Comparison of ENCODE assay signal across 9 cellular contexts in the genomic region with DNA sequence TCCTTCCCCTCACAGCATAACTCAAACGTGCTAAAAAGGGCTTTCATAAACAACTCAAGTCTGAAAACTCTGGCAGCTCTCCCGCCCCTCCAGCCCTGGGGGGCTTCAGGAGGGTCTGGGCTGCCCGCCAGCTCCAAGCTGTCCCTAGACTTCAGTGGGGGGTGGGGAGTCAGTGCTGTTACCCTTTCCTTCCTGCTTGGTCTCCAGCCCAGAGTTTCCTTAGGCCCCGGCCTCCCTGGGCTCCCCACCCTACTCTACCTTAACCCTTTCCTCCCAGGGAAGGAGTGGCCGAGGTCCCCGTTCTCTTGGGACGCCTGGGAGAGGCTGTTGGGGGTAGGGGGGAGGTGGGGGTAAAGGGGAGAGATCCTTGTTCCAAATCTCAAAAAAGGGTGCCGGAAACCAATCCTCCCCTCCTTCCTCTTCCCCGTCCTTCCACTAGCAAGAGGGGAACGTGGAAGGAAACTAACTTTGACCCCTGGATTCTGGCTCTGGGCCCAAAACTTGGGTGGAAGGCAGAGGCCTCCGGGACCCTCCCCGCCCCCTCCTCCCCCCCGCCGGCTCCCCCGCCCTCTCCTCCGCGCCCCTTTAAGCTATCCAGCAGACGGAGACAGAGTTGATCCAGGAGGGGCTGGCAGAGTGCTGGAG. TPM values are rescaled to one million over a fixed set of nuclear protein-coding genes. Genes with fewer than 3 reads are reported as not detected.
DNase-seq lines count a peak whose midpoint lies in the region; ATAC-seq and TF ChIP-seq lines count a peak whose summit lies in the region.
"Had no signal": no experiment of that assay in that cellular context is flagged by ENCODE, and none has a peak within 500 bp of the region (broad histone marks: within the 10 kb centered on the region; RNA-seq: fewer than 3 reads in every experiment).

No MANE protein-coding gene starts in this region.

- CTCF ChIA-PET in CD4-positive, alpha-beta memory T cell (lab: Charles Lee; ENCODE audit: partially characterized antibody): interaction anchor here (1.5 kb wide), 1 partner anchor 65 kb away, joined by 7 read pairs; no protein-coding TSS in a partner anchor

- H3K9me3 Mint-ChIP-seq in chondrocyte (ENCODE audit: low read depth): no peaks in the 10 kb centered on the region
- no peaks in the 10 kb centered on the region for H3K9me3 Mint-ChIP-seq in CD4-positive, alpha-beta memory T cell
- H3K9me3 Mint-ChIP-seq: natural killer cell had no signal

- H3K27ac ChIP-seq in liver (ENCODE audit: low read depth in 1 of 2, low read length in 2 of 2): peak overlapping the region; percentile 36 to 45
- H3K27ac ChIP-seq in thoracic aorta: peak overlapping the region in 1 of 2 donors; percentile 51
- H3K27ac ChIP-seq in CD4-positive, alpha-beta memory T cell (ENCODE audit: low read depth, low read length): no peak overlapping the region

- peaks cover 68% of the 10 kb centered on the region for H3K4me1 Mint-ChIP-seq in chondrocyte (ENCODE audit: low read depth)
- H3K4me1 Mint-ChIP-seq in CD4-positive, alpha-beta memory T cell: peaks cover 4 to 13% (median 6%) of the 10 kb centered on the region in 4 donors

- H3K27me3 ChIP-seq in liver (ENCODE audit: control insufficient read depth in 4 of 4, insufficient read depth in 4 of 4, low read length in 3 of 4): no peaks in the 10 kb centered on the region
- H3K27me3 ChIP-seq in thoracic aorta (replicated peaks; ENCODE audit: insufficient read depth): no peaks in the 10 kb centered on the region
- H3K27me3 ChIP-seq in CD4-positive, alpha-beta memory T cell (ENCODE audit: insufficient read depth, low read length): no peaks in the 10 kb centered on the region

- H3K36me3 Mint-ChIP-seq in chondrocyte (ENCODE audit: low read depth): no peaks in the 10 kb centered on the region
- no peaks in the 10 kb centered on the region for H3K36me3 Mint-ChIP-seq in CD4-positive, alpha-beta memory T cell
- H3K36me3 Mint-ChIP-seq: natural killer cell had no signal

- POLR2A ChIA-PET in CD4-positive, alpha-beta memory T cell (lab: Charles Lee; ENCODE audit: partially characterized antibody): interaction anchor here (0.7 to 1.4 kb wide), 2 partner anchors 32 to 44 kb away, joined by 3 to 5 read pairs; a partner anchor contains a TSS

- H3K9ac ChIP-seq in liver (ENCODE audit: low read depth in 1 of 2, low read length in 2 of 2): no peak overlapping the region

- intact Hi-C loops in CD4-positive, alpha-beta memory T cell (cut with micrococcal nuclease): no loop called here

- ATAC-seq in thoracic aorta (ENCODE audit: insufficient number of reproducible peaks, low FRiP score, low read depth) (no peak), GM21723 (IDR thresholded peaks at IDR 0.05; ENCODE audit: unreplicated experiment) (no peak), GM19452 (IDR thresholded peaks at IDR 0.05; ENCODE audit: unreplicated experiment) (no peak)

- WGBS in liver: 32% methylated on average over 18 of the region's 18 CpGs

- peak; percentile 18 for DNase-seq in NCI-H1694 (lab: John Stamatoyannopoulos, UW)
- no peak for DNase-seq in chondrocyte (ENCODE audit: low spot score)
- DNase-seq in thoracic aorta (ENCODE audit: low spot score): no peak
- no peak for DNase-seq in CD4-positive, alpha-beta memory T cell
- DNase-seq in NCI-H510A (lab: John Stamatoyannopoulos, UW): no peak
- DNase-seq: natural killer cell had no signal

- no peaks in the 10 kb centered on the region for H3K27me3 Mint-ChIP-seq in chondrocyte (ENCODE audit: low read depth)
- H3K27me3 Mint-ChIP-seq in CD4-positive, alpha-beta memory T cell: peaks cover 4% of the 10 kb centered on the region in 2 donors

- TF ChIP-seq CTCF in chondrocyte (IDR thresholded peaks at IDR 0.05) (no peak), liver (IDR thresholded peaks at IDR 0.05; ENCODE audit: low read depth, low read length, missing input control) (no peak), thoracic aorta (IDR thresholded peaks at IDR 0.05) (no peak)

- H3K36me3 ChIP-seq in liver (ENCODE audit: control insufficient read depth in 4 of 4, insufficient read depth in 3 of 4, low read depth in 1 of 4, low read length in 3 of 4) (no peaks in the 10 kb centered on the region), thoracic aorta (no peaks in the 10 kb centered on the region)
- H3K36me3 ChIP-seq in CD4-positive, alpha-beta memory T cell (ENCODE audit: insufficient read depth, low read length): no peaks in the 10 kb centered on the region

- H3K4me1 ChIP-seq in liver (ENCODE audit: control insufficient read depth in 4 of 4, insufficient read depth in 4 of 4, low read length in 3 of 4) (peaks cover 3 to 36% (median 26%) of the 10 kb centered on the region in 4 donors), thoracic aorta (ENCODE audit: control insufficient read depth in 1 of 2, low read depth in 2 of 2) (peaks cover 13 to 27% of the 10 kb centered on the region in 2 donors)
- H3K4me1 ChIP-seq in CD4-positive, alpha-beta memory T cell (ENCODE audit: insufficient read depth, low read length): peaks cover 9% of the 10 kb centered on the region

- peak overlapping the region in 1 of 3 donors; percentile 58 for H3K4me3 ChIP-seq in liver (ENCODE audit: low read depth in 1 of 3, low read length in 3 of 3)
- H3K4me3 ChIP-seq in thoracic aorta: peak overlapping the region; percentile 91
- no peak overlapping the region for H3K4me3 ChIP-seq in CD4-positive, alpha-beta memory T cell (ENCODE audit: low read length in 2 of 2)

- no peak overlapping the region for H3K27ac Mint-ChIP-seq in chondrocyte (ENCODE audit: unreplicated experiment)
- H3K27ac Mint-ChIP-seq in CD4-positive, alpha-beta memory T cell: no peak overlapping the region
- H3K27ac Mint-ChIP-seq: natural killer cell had no signal

- TF ChIP-seq RAD21 in liver (IDR thresholded peaks at IDR 0.05): no peak

- H3K9me3 ChIP-seq in liver (ENCODE audit: control insufficient read depth in 4 of 4, low read length in 3 of 4): no peaks in the 10 kb centered on the region
- H3K9me3 ChIP-seq in thoracic aorta: no peaks in the 10 kb centered on the region
- no peaks in the 10 kb centered on the region for H3K9me3 ChIP-seq in CD4-positive, alpha-beta memory T cell (ENCODE audit: control insufficient read depth in 1 of 2, low read length in 2 of 2)

- peak overlapping the region; percentile 88 for H3K4me3 Mint-ChIP-seq in chondrocyte (ENCODE audit: unreplicated experiment)
- peak overlapping the region in 2 of 8 donors; percentile 35 to 75 for H3K4me3 Mint-ChIP-seq in CD4-positive, alpha-beta memory T cell

TF ChIP-seq in liver, 16 proteins besides CTCF, POLR2A, EP300 and RAD21 (continues in another document):
- TF ChIP-seq HNF4A (conservative IDR thresholded peaks at IDR 0.05) (no peak), SP1 (IDR thresholded peaks at IDR 0.05) (no peak), JUND (IDR thresholded peaks at IDR 0.05) (no peak), FOXA2 (IDR thresholded peaks at IDR 0.05) (no peak), GABPA (IDR thresholded peaks at IDR 0.05 in 1 of 2, conservative IDR thresholded peaks at IDR 0.05 in 1 of 2) (no peak), NR2F2 (IDR thresholded peaks at IDR 0.05) (no peak)
- TF ChIP-seq, protein P1, sequence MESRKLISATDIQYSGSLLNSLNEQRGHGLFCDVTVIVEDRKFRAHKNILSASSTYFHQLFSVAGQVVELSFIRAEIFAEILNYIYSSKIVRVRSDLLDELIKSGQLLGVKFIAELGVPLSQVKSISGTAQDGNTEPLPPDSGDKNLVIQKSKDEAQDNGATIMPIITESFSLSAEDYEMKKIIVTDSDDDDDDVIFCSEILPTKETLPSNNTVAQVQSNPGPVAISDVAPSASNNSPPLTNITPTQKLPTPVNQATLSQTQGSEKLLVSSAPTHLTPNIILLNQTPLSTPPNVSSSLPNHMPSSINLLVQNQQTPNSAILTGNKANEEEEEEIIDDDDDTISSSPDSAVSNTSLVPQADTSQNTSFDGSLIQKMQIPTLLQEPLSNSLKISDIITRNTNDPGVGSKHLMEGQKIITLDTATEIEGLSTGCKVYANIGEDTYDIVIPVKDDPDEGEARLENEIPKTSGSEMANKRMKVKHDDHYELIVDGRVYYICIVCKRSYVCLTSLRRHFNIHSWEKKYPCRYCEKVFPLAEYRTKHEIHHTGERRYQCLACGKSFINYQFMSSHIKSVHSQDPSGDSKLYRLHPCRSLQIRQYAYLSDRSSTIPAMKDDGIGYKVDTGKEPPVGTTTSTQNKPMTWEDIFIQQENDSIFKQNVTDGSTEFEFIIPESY (IDR thresholded peaks at IDR 0.05): no peak

RNA-seq across cellular contexts. Expression of a gene that starts 0.4 kb away (rescaled TPM):
- total RNA-seq in chondrocyte (20.0 to 32.1 TPM (median 21.0 TPM) in 3 replicates), liver (10 to 100 TPM in 1 of 2 donors, 1 to 10 TPM in 1; 2.5 to 11.0 TPM), thoracic aorta (10 to 100 TPM in 1 of 2 donors, 1 to 10 TPM in 1; 9.5 to 11.6 TPM)
- under 1 TPM; 0.89 to 0.99 TPM for polyA plus RNA-seq in liver
- total RNA-seq in CD4-positive, alpha-beta memory T cell: under 1 TPM in 1 of 2 experiments, not detected in 1; 0.32 TPM
- polyA plus RNA-seq in CD4-positive, alpha-beta memory T cell: under 1 TPM in 1 of 2 donors, not detected in 1; 0.02 TPM

RNA-seq across cellular contexts. Expression of a gene that starts 30.4 kb away (rescaled TPM):
- 93.4 to 99.2 TPM (median 97.7 TPM) in 3 replicates for total RNA-seq in chondrocyte
- 1 to 10 TPM; 1.4 to 3.6 TPM for total RNA-seq in liver
- 1 to 10 TPM; 1.0 to 2.2 TPM for polyA plus RNA-seq in liver
- 10 to 100 TPM; 62.0 to 84.5 TPM for total RNA-seq in thoracic aorta
- not detected for total RNA-seq in CD4-positive, alpha-beta memory T cell
- polyA plus RNA-seq in CD4-positive, alpha-beta memory T cell: not detected
- total RNA-seq: natural killer cell had no signal

RNA-seq across cellular contexts. Expression of a gene that starts 31.0 kb away (rescaled TPM):
- total RNA-seq in chondrocyte (5.2 to 6.1 TPM (median 5.5 TPM) in 3 replicates), liver (under 1 TPM; 0.59 to 0.79 TPM), thoracic aorta (1 to 10 TPM; 1.3 to 4.2 TPM)
- under 1 TPM; 0.07 to 0.33 TPM for polyA plus RNA-seq in liver
- total RNA-seq in CD4-positive, alpha-beta memory T cell: 1 to 10 TPM; 3.8 to 6.1 TPM
- under 1 TPM in 1 of 2 donors, not detected in 1; 0.41 TPM for polyA plus RNA-seq in CD4-positive, alpha-beta memory T cell

RNA-seq across cellular contexts. Expression of a gene that starts 31.3 kb away (rescaled TPM):
- 44.4 to 53.8 TPM (median 53.7 TPM) in 3 replicates for total RNA-seq in chondrocyte
- total RNA-seq in liver: 10 to 100 TPM; 38.2 to 40.3 TPM
- polyA plus RNA-seq in liver: 10 to 100 TPM in 1 of 2 donors, 1 to 10 TPM in 1; 3.0 to 11.1 TPM
- total RNA-seq in thoracic aorta: 10 to 100 TPM; 62.8 to 71.6 TPM
- 100 to 1,000 TPM; 137 to 142 TPM for total RNA-seq in CD4-positive, alpha-beta memory T cell
- polyA plus RNA-seq in CD4-positive, alpha-beta memory T cell: 10 to 100 TPM; 11.6 to 21.4 TPM

RNA-seq across cellular contexts. Expression of a gene that starts 44.2 kb away (rescaled TPM):
- total RNA-seq in chondrocyte (34.6 to 52.9 TPM (median 35.3 TPM) in 3 replicates), liver (10 to 100 TPM; 10.8 to 17.0 TPM), thoracic aorta (10 to 100 TPM; 27.6 to 61.8 TPM)
- 10 to 100 TPM; 34.9 to 50.4 TPM for polyA plus RNA-seq in liver
- total RNA-seq in CD4-positive, alpha-beta memory T cell: 100 to 1,000 TPM; 102 to 109 TPM
- 10 to 100 TPM; 43.2 to 56.8 TPM for polyA plus RNA-seq in CD4-positive, alpha-beta memory T cell

Comparison
In these comparisons a context has a peak if more than half of its experiments do, and no peak if none do; other contexts are left out.
1. RNA of a gene that starts 30.4 kb away (total RNA-seq): 93.4 to 99.2 TPM in chondrocyte and 62.0 to 84.5 TPM in thoracic aorta; 1.4 to 3.6 TPM in liver and not detected in CD4-positive, alpha-beta memory T cell; every median in the first group is over 10 times any median in the second.